ENCODE assay signal across 1 cellular context in the genomic region with DNA sequence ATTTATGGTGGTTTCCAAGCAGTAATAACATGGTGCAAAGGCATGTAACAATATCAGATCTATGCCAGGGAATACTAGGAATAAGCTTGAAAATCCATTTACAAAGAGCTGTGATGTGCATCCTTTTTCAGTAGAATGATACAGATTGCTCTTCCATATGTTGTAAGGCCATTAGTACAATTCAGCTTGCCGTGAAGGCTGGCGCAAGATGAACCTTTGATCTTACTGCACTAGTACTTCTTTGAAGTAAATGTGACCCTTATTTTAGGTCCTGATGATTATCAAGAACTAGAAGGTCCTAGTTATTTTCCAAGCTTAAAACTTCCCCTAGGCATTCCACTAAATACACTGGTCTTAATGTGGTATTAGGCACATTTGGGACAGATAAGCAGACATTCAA.
TF ChIP-seq lines count a peak whose summit lies in the region.

No MANE protein-coding gene starts in this region.

TF ChIP-seq in HepG2, 621 proteins besides CTCF, POLR2A, EP300 and RAD21:
- TF ChIP-seq CEBPG (CRISPR knock-in tag; IDR thresholded peaks at IDR 0.05) (peak; percentile 24; the same call in 1 of the 2 replicates), ZNF644 (CRISPR knock-in tag; IDR thresholded peaks at IDR 0.05; ENCODE audit: low read depth) (0 out of 2 replicates have a peak, but pooled peaks have one; percentile 27), GFI1 (CRISPR knock-in tag; IDR thresholded peaks at IDR 0.05; ENCODE audit: borderline replicate concordance) (no peak), HNF4G (IDR thresholded peaks at IDR 0.05; ENCODE audit: borderline replicate concordance, low read depth, low read length) (peak; percentile 36; the same call in 1 of the 2 replicates), HNF4G (CRISPR knock-in tag; IDR thresholded peaks at IDR 0.05; ENCODE audit: borderline replicate concordance, low read depth) (no peak), FOXJ3 (CRISPR knock-in tag; IDR thresholded peaks at IDR 0.05; ENCODE audit: borderline replicate concordance) (0 out of 2 replicates have a peak, but pooled peaks have one; percentile 23), ELF3 (CRISPR knock-in tag; IDR thresholded peaks at IDR 0.05) (no peak), ZNF562 (CRISPR knock-in tag; IDR thresholded peaks at IDR 0.05; ENCODE audit: borderline replicate concordance) (no peak), CEBPB (IDR thresholded peaks at IDR 0.05; ENCODE audit: borderline replicate concordance, low read depth, low read length) (peak; percentile 52; the same call in 1 of the 2 replicates), HNF4A (CRISPR knock-in tag; IDR thresholded peaks at IDR 0.05) (peak; percentile 74), TCF7 (IDR thresholded peaks at IDR 0.05; ENCODE audit: low read depth) (peak; percentile 66)
- TF ChIP-seq, protein P1, sequence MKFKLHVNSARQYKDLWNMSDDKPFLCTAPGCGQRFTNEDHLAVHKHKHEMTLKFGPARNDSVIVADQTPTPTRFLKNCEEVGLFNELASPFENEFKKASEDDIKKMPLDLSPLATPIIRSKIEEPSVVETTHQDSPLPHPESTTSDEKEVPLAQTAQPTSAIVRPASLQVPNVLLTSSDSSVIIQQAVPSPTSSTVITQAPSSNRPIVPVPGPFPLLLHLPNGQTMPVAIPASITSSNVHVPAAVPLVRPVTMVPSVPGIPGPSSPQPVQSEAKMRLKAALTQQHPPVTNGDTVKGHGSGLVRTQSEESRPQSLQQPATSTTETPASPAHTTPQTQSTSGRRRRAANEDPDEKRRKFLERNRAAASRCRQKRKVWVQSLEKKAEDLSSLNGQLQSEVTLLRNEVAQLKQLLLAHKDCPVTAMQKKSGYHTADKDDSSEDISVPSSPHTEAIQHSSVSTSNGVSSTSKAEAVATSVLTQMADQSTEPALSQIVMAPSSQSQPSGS (CRISPR knock-in tag; IDR thresholded peaks at IDR 0.05): no peak
